In the genomic region with DNA sequence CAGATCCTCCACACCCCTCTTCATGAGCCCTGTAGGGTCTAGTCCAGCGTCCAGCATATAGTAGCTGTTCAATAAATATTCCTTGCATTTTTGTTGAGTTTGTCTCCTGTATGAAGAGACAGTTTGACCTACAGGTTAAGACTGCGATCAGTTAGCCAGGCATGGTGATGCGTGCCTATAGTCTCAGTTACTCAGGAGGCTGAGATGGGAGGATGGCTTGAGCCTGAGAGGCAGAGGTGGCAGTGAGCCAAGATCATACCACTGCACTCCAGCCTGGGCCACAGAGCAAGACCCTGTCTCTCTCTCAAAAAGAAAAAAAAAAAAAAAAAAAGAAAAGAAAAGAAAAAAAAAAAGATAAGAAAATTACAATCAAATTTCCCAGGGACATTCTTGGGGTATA, we compare ENCODE assay signal across 16 cellular contexts. TPM values are rescaled to one million over a fixed set of nuclear protein-coding genes. Genes with fewer than 3 reads are reported as not detected.
A peak's percentile ranks its signal among the peaks of the same experiment; 100 is the strongest.
DNase-seq lines count a peak whose midpoint lies in the region; ATAC-seq, FAIRE-seq and TF ChIP-seq lines count a peak whose summit lies in the region.
"Had no signal": no experiment of that assay in that cellular context is flagged by ENCODE, and none has a peak within 500 bp of the region (broad histone marks: within the 10 kb centered on the region; RNA-seq: fewer than 3 reads in every experiment).

No MANE protein-coding gene starts in this region.

- H3K4me3 ChIP-seq in K562 (peak overlapping the region; percentile 80), upper lobe of right lung (peak overlapping the region; percentile 52), dorsolateral prefrontal cortex (no peak overlapping the region)
- H3K4me3 ChIP-seq: tibial nerve had no signal

- BruUV-seq in K562 (replicated peaks; lab: Mats Ljungman, UMichigan) = no TSS peak

- TF ChIP-seq POLR2A in K562 (conservative IDR thresholded peaks at IDR 0.05) = no peak

- TF ChIP-seq EP300 in K562 (IDR thresholded peaks at IDR 0.05; ENCODE audit: low read length) = no peak

- peak overlapping the region; percentile 85 for H3K4me2 ChIP-seq in K562 (ENCODE audit: insufficient read depth, low read length)

- in situ Hi-C loops in K562 (cut with MboI) = loop anchor here (25.0 kb wide), 1 partner anchor 600 kb away; a partner anchor contains a TSS

- WGBS in K562 (ENCODE audit: insufficient coverage, low coverage, missing lambda C conversion rate) = 7% methylated on average over 3 of the region's 3 CpGs

- H3K27me3 ChIP-seq in K562 (ENCODE audit: control insufficient read depth in 2 of 2, insufficient read depth in 2 of 2, low read length in 2 of 2) = no peaks in the 10 kb centered on the region
- no peaks in the 10 kb centered on the region for H3K27me3 ChIP-seq in upper lobe of right lung
- H3K27me3 ChIP-seq in dorsolateral prefrontal cortex = peaks cover 0 to 4% (median 0%) of the 10 kb centered on the region in 45 donors

- no peak for FAIRE-seq in K562 (lab: Jason Lieb, UNC)
- FAIRE-seq: astrocyte, endothelial cell of umbilical vein, GM12891 had no signal

- POLR2A ChIA-PET in K562 (lab: Yijun Ruan, JAX) = interaction anchor here (0.6 to 3.3 kb wide), 4 partner anchors 13 to 34 kb away, joined by 3 to 34 read pairs (median 10); a partner anchor contains a TSS

- ATAC-seq in stimulated activated naive CD8-positive, alpha-beta T cell treated with anti-CD3 and anti-CD28 coated beads, Interleukin-15, Interleukin-2, amounts not matched to agents 100 U/mL and 50 U/mL, for 24 hours = no peak
- ATAC-seq in K562 = no peak
- no peak for ATAC-seq in upper lobe of right lung
- ATAC-seq: left colon had no signal

- no peaks in the 10 kb centered on the region for H3K9me3 ChIP-seq in K562 (replicated peaks; ENCODE audit: control insufficient read depth, insufficient read depth, low read depth, low read length)
- no peaks in the 10 kb centered on the region for H3K9me3 ChIP-seq in upper lobe of right lung
- H3K9me3 ChIP-seq: tibial nerve had no signal

- H3K9me3 Mint-ChIP-seq in stimulated activated naive CD8-positive, alpha-beta T cell treated with anti-CD3 and anti-CD28 coated beads, Interleukin-15, Interleukin-2, amounts not matched to agents 100 ng/mL and 50 ng/mL, for 24 hours = no peaks in the 10 kb centered on the region
- H3K9me3 Mint-ChIP-seq: activated B cell treated with CpG ODN at 0.5 μM for 24 hours had no signal

- peaks cover 53% of the 10 kb centered on the region for H3K4me1 Mint-ChIP-seq in stimulated activated naive CD8-positive, alpha-beta T cell treated with anti-CD3 and anti-CD28 coated beads, Interleukin-15, Interleukin-2, amounts not matched to agents 100 ng/mL and 50 ng/mL, for 24 hours (ENCODE audit: low read depth)

- intact Hi-C loops in K562 (cut with micrococcal nuclease) = no loop called here
- intact Hi-C loops in upper lobe of right lung (cut with DNase I) = no loop called here
- intact Hi-C loops in dorsolateral prefrontal cortex (cut with DNase I) = no loop called here

- peak overlapping the region; percentile 86 for H3K4me3 Mint-ChIP-seq in stimulated activated naive CD8-positive, alpha-beta T cell treated with anti-CD3 and anti-CD28 coated beads, Interleukin-15, Interleukin-2, amounts not matched to agents 100 ng/mL and 50 ng/mL, for 24 hours
- H3K4me3 Mint-ChIP-seq: activated B cell treated with CpG ODN at 0.5 μM for 24 hours had no signal

- peak overlapping the region; percentile 58 to 85; a peak in 3 of 4 replicates for H3K9ac ChIP-seq in K562 (ENCODE audit: insufficient read depth in 1 of 2, low read depth in 2 of 2, low read length in 2 of 2)

- peak overlapping the region; percentile 23 for H3K27ac Mint-ChIP-seq in stimulated activated naive CD8-positive, alpha-beta T cell treated with anti-CD3 and anti-CD28 coated beads, Interleukin-15, Interleukin-2, amounts not matched to agents 100 ng/mL and 50 ng/mL, for 24 hours
- H3K27ac Mint-ChIP-seq: activated B cell treated with CpG ODN at 0.5 μM for 24 hours had no signal

- H3K27ac ChIP-seq in K562 (ENCODE audit: extremely low read depth, low read depth, low read length) = no peak overlapping the region; the same call in 2 of the 3 replicates
- H3K27ac ChIP-seq in upper lobe of right lung = no peak overlapping the region
- H3K27ac ChIP-seq in dorsolateral prefrontal cortex = no peak overlapping the region
- H3K27ac ChIP-seq: skin epidermis, tibial nerve had no signal

- H4K20me1 ChIP-seq in K562 (replicated peaks; ENCODE audit: control insufficient read depth, insufficient read depth, low read length) = peaks cover 4% of the 10 kb centered on the region

- CTCF ChIA-PET in K562 (lab: Yijun Ruan, JAX; ENCODE audit: low intra/inter-chr PET ratio) = no interaction called here

- no peak overlapping the region for H2AFZ ChIP-seq in K562 (ENCODE audit: low read depth, low read length)

- H3K79me2 ChIP-seq in K562 (ENCODE audit: control insufficient read depth, insufficient read depth, low read length) = peaks cover 44% of the 10 kb centered on the region

- H3K9me1 ChIP-seq in K562 (ENCODE audit: control insufficient read depth, insufficient read depth, low read length) = no peaks in the 10 kb centered on the region

- TF ChIP-seq CTCF in K562 (IDR thresholded peaks at IDR 0.05 in 2 of 3, conservative IDR thresholded peaks at IDR 0.05 in 1 of 3; ENCODE audit: insufficient read depth in 2 of 3, low read depth in 1 of 3, low read length in 3 of 3) (no peak), upper lobe of right lung (IDR thresholded peaks at IDR 0.05) (no peak), dorsolateral prefrontal cortex (IDR thresholded peaks at IDR 0.05 in 54 of 56, conservative IDR thresholded peaks at IDR 0.05 in 2 of 56; ENCODE audit: low read depth in 1 of 56, partially characterized antibody in 56 of 56) (no peak)

- DNase-seq in stimulated activated naive CD8-positive, alpha-beta T cell treated with anti-CD3 and anti-CD28 coated beads, Interleukin-15, Interleukin-2, amounts not matched to agents 100 U/mL and 50 U/mL, for 24 hours = no peak
- DNase-seq in K562 (ENCODE audit: extremely low read depth in 1 of 4, low spot score in 3 of 4) (no peak), upper lobe of right lung (no peak), NCI-H446 (lab: John Stamatoyannopoulos, UW) (no peak), dorsolateral prefrontal cortex (no peak)
- DNase-seq: activated B cell treated with CpG ODN at 0.5 μM for 24 hours, foreskin melanocyte, left colon, NCI-H1694 treated with DMSO at 0.1 percent for 48 hours, NCI-H226 had no signal

- peaks cover 29 to 37% of the 10 kb centered on the region in 2 experiments for H3K4me1 ChIP-seq in K562 (replicated peaks in 1 of 2; ENCODE audit: control insufficient read depth in 2 of 2, insufficient read depth in 2 of 2, low read length in 2 of 2)
- H3K4me1 ChIP-seq in upper lobe of right lung = peaks cover 20% of the 10 kb centered on the region

- no peak for TF ChIP-seq RAD21 in K562 (CRISPR knock-in tag; conservative IDR thresholded peaks at IDR 0.05 in 1 of 2, IDR thresholded peaks at IDR 0.05 in 1 of 2)

- H3K36me3 ChIP-seq in K562 (ENCODE audit: control insufficient read depth, insufficient read depth, low read length) = peaks cover 10% of the 10 kb centered on the region; the same call in 2 of the 3 replicates
- H3K36me3 ChIP-seq in upper lobe of right lung = no peaks in the 10 kb centered on the region
- H3K36me3 ChIP-seq: tibial nerve had no signal

- no peaks in the 10 kb centered on the region for H3K27me3 Mint-ChIP-seq in stimulated activated naive CD8-positive, alpha-beta T cell treated with anti-CD3 and anti-CD28 coated beads, Interleukin-15, Interleukin-2, amounts not matched to agents 100 ng/mL and 50 ng/mL, for 24 hours
- H3K27me3 Mint-ChIP-seq: activated B cell treated with CpG ODN at 0.5 μM for 24 hours had no signal

- H3K36me3 Mint-ChIP-seq in stimulated activated naive CD8-positive, alpha-beta T cell treated with anti-CD3 and anti-CD28 coated beads, Interleukin-15, Interleukin-2, amounts not matched to agents 100 ng/mL and 50 ng/mL, for 24 hours (ENCODE audit: low read depth) = peaks cover 15% of the 10 kb centered on the region

RNA-seq across cellular contexts. Expression of a gene that starts 5.1 kb away (rescaled TPM):
- total RNA-seq in K562 (2011; cell fraction: chromatin; rRNA removed; ENCODE audit: low replicate concordance) = 16.7 and 39.3 TPM in 2 replicates
- 30.3 and 31.5 TPM in 2 replicates for total RNA-seq in K562 (2011; cell fraction: nucleolus; rRNA removed)
- 14.4 and 24.2 TPM in 2 replicates for total RNA-seq in K562 (2011; cell fraction: nucleoplasm; rRNA removed)
- total RNA-seq in K562 (2014; rRNA removed) (35.9 and 37.0 TPM in 2 replicates), K562 (2014; rRNA removed; fragmentation: Illumina TruSeq; extraction: Trizol) (13.5 and 17.8 TPM in 2 replicates), K562 (2015; rRNA removed; fragmentation: Illumina TruSeq; extraction: Trizol) (19.9 and 21.0 TPM in 2 replicates), K562 (2021) (36.0 and 40.1 TPM in 2 replicates), upper lobe of right lung (44.8 TPM), dorsolateral prefrontal cortex (100 to 1,000 TPM in 6 of 120 experiments, 10 to 100 TPM in 114; 53.3 to 107 (median 81.5) TPM)
- polyA plus RNA-seq in K562 (2011; rRNA removed) (27.4 and 34.9 TPM in 2 replicates), K562 (2014; fragmentation: Illumina TruSeq; extraction: Trizol) (44.5 and 48.9 TPM in 2 replicates), K562 (2014; fragmentation: Nextera tagmentation; extraction: Ambion mirVana) (10 to 100 TPM in 1 of 2 experiments, 1 to 10 TPM in 1; 8.5 to 17.0 TPM), K562 (2014; rRNA removed) (45.6 and 48.3 TPM in 2 replicates)
- polyA plus RNA-seq in K562 (2011; cell fraction: cytosol; rRNA removed) = 53.4 and 65.7 TPM in 2 replicates
- 66.8 and 81.1 TPM in 2 replicates for polyA plus RNA-seq in K562 (2011; cell fraction: nucleus; rRNA removed)
- 33.8 and 48.3 TPM in 2 replicates for polyA plus RNA-seq in K562 (2012)
- 9.5 TPM in 2 replicates for polyA minus RNA-seq in K562 (2011; rRNA and poly(A)+ RNA removed)
- polyA minus RNA-seq in K562 (2011; cell fraction: cytosol; rRNA and poly(A)+ RNA removed) = 22.7 and 24.0 TPM in 2 replicates
- polyA minus RNA-seq in K562 (2011; cell fraction: nucleus; rRNA and poly(A)+ RNA removed) = 7.7 and 8.6 TPM in 2 replicates

RNA-seq across cellular contexts. Expression of a gene that starts 13.8 kb away (rescaled TPM):
- 0.48 and 0.93 TPM in 2 replicates for total RNA-seq in K562 (2011; cell fraction: chromatin; rRNA removed; ENCODE audit: low replicate concordance)
- total RNA-seq in K562 (2011; cell fraction: nucleolus; rRNA removed) = 1.0 and 1.3 TPM in 2 replicates
- 1.6 and 1.9 TPM in 2 replicates for total RNA-seq in K562 (2011; cell fraction: nucleoplasm; rRNA removed)
- total RNA-seq in K562 (2014; rRNA removed) (0.41 and 0.90 TPM in 2 replicates), K562 (2014; rRNA removed; fragmentation: Illumina TruSeq; extraction: Trizol) (not detected in 2 replicates), K562 (2015; rRNA removed; fragmentation: Illumina TruSeq; extraction: Trizol) (0.26 and 0.29 TPM in 2 replicates), K562 (2021) (0.38 and 0.49 TPM in 2 replicates), upper lobe of right lung (3.1 TPM), dorsolateral prefrontal cortex (1 to 10 TPM in 4 of 120 experiments, under 1 TPM in 54, not detected in 62; 0.26 to 1.3 (median 0.45) TPM)
- polyA plus RNA-seq in K562 (2011; rRNA removed) (0.08 and 0.24 TPM in 2 replicates), K562 (2014; fragmentation: Illumina TruSeq; extraction: Trizol) (0.18 and 0.30 TPM in 2 replicates), K562 (2014; fragmentation: Nextera tagmentation; extraction: Ambion mirVana) (under 1 TPM; 0.03 to 0.14 TPM), K562 (2014; rRNA removed) (0.16 and 0.35 TPM in 2 replicates)
- polyA plus RNA-seq in K562 (2011; cell fraction: cytosol; rRNA removed) = 0.40 and 0.70 TPM in 2 replicates
- polyA plus RNA-seq in K562 (2011; cell fraction: nucleus; rRNA removed) = 0.63 and 0.87 TPM in 2 replicates
- 1.9 and 2.0 TPM in 2 replicates for polyA plus RNA-seq in K562 (2012)
- 0.21 and 0.30 TPM in 2 replicates for polyA minus RNA-seq in K562 (2011; rRNA and poly(A)+ RNA removed)
- not detected in 2 replicates for polyA minus RNA-seq in K562 (2011; cell fraction: cytosol; rRNA and poly(A)+ RNA removed)
- 1.2 and 1.5 TPM in 2 replicates for polyA minus RNA-seq in K562 (2011; cell fraction: nucleus; rRNA and poly(A)+ RNA removed)
- total RNA-seq: endothelial cell of umbilical vein had no signal

RNA-seq across cellular contexts. Expression of a gene that starts 16.9 kb away (rescaled TPM):
- total RNA-seq in K562 (2011; cell fraction: chromatin; rRNA removed; ENCODE audit: low replicate concordance) = 2.1 and 10.9 TPM in 2 replicates
- total RNA-seq in K562 (2011; cell fraction: nucleolus; rRNA removed) = 16.8 and 21.0 TPM in 2 replicates
- total RNA-seq in K562 (2011; cell fraction: nucleoplasm; rRNA removed) = 6.7 and 7.4 TPM in 2 replicates
- total RNA-seq in K562 (2014; rRNA removed) (25.8 and 27.4 TPM in 2 replicates), K562 (2014; rRNA removed; fragmentation: Illumina TruSeq; extraction: Trizol) (0.80 and 1.2 TPM in 2 replicates), K562 (2015; rRNA removed; fragmentation: Illumina TruSeq; extraction: Trizol) (4.1 and 4.5 TPM in 2 replicates), K562 (2021) (19.5 and 25.4 TPM in 2 replicates), upper lobe of right lung (16.0 TPM), dorsolateral prefrontal cortex (10 to 100 TPM; 13.9 to 50.1 (median 32.5) TPM)
- polyA plus RNA-seq in K562 (2011; rRNA removed) (3.5 and 5.6 TPM in 2 replicates), K562 (2014; fragmentation: Illumina TruSeq; extraction: Trizol) (1.4 and 3.1 TPM in 2 replicates), K562 (2014; fragmentation: Nextera tagmentation; extraction: Ambion mirVana) (under 1 TPM; 0.08 to 0.31 TPM), K562 (2014; rRNA removed) (24.0 and 25.9 TPM in 2 replicates)
- polyA plus RNA-seq in K562 (2011; cell fraction: cytosol; rRNA removed) = 10.9 and 32.1 TPM in 2 replicates
- 29.9 and 52.2 TPM in 2 replicates for polyA plus RNA-seq in K562 (2011; cell fraction: nucleus; rRNA removed)
- 9.6 and 16.4 TPM in 2 replicates for polyA plus RNA-seq in K562 (2012)
- 0.49 and 0.72 TPM in 2 replicates for polyA minus RNA-seq in K562 (2011; rRNA and poly(A)+ RNA removed)
- 2.8 and 7.2 TPM in 2 replicates for polyA minus RNA-seq in K562 (2011; cell fraction: cytosol; rRNA and poly(A)+ RNA removed)
- 5.5 and 7.0 TPM in 2 replicates for polyA minus RNA-seq in K562 (2011; cell fraction: nucleus; rRNA and poly(A)+ RNA removed)

RNA-seq across cellular contexts. Expression of a gene that starts 18.9 kb away (rescaled TPM):
- total RNA-seq in K562 (2011; cell fraction: chromatin; rRNA removed; ENCODE audit: low replicate concordance) = 2.6 and 10.1 TPM in 2 replicates
- 6.1 and 10.2 TPM in 2 replicates for total RNA-seq in K562 (2011; cell fraction: nucleolus; rRNA removed)
- 3.3 and 4.3 TPM in 2 replicates for total RNA-seq in K562 (2011; cell fraction: nucleoplasm; rRNA removed)
- total RNA-seq in K562 (2014; rRNA removed) = 0.54 and 1.1 TPM in 2 replicates
- total RNA-seq in K562 (2014; rRNA removed; fragmentation: Illumina TruSeq; extraction: Trizol) = 0.10 and 0.11 TPM in 2 replicates
- 0.54 and 0.60 TPM in 2 replicates for total RNA-seq in K562 (2015; rRNA removed; fragmentation: Illumina TruSeq; extraction: Trizol)
- total RNA-seq in K562 (2021) = 1.5 and 1.7 TPM in 2 replicates
- 0.89 and 1.6 TPM in 2 replicates for polyA plus RNA-seq in K562 (2011; rRNA removed)
- 1.2 and 3.0 TPM in 2 replicates for polyA plus RNA-seq in K562 (2011; cell fraction: cytosol; rRNA removed)
- polyA plus RNA-seq in K562 (2011; cell fraction: nucleus; rRNA removed) = 7.0 and 9.6 TPM in 2 replicates
- 3.4 TPM in 2 replicates for polyA plus RNA-seq in K562 (2012)
- 0.40 and 0.64 TPM in 2 replicates for polyA plus RNA-seq in K562 (2014; fragmentation: Illumina TruSeq; extraction: Trizol)
- not detected for polyA plus RNA-seq in K562 (2014; fragmentation: Nextera tagmentation; extraction: Ambion mirVana)
- polyA plus RNA-seq in K562 (2014; rRNA removed) = 0.89 and 1.5 TPM in 2 replicates
- polyA minus RNA-seq in K562 (2011; rRNA and poly(A)+ RNA removed) = 0.06 and 0.49 TPM in 2 replicates
- polyA minus RNA-seq in K562 (2011; cell fraction: cytosol; rRNA and poly(A)+ RNA removed) = 0.76 and 1.8 TPM in 2 replicates
- 2.7 and 3.5 TPM in 2 replicates for polyA minus RNA-seq in K562 (2011; cell fraction: nucleus; rRNA and poly(A)+ RNA removed)
- 3.5 TPM for total RNA-seq in upper lobe of right lung
- total RNA-seq in dorsolateral prefrontal cortex = 100 to 1,000 TPM in 119 of 120 experiments, 10 to 100 TPM in 1; 92.5 to 483 (median 306) TPM

RNA-seq across cellular contexts. Expression of a gene that starts 42.0 kb away (rescaled TPM):
- 20.7 and 56.0 TPM in 2 replicates for total RNA-seq in K562 (2011; cell fraction: chromatin; rRNA removed; ENCODE audit: low replicate concordance)
- 26.2 and 30.9 TPM in 2 replicates for total RNA-seq in K562 (2011; cell fraction: nucleolus; rRNA removed)
- total RNA-seq in K562 (2011; cell fraction: nucleoplasm; rRNA removed) = 16.3 and 26.1 TPM in 2 replicates
- total RNA-seq in K562 (2014; rRNA removed) (14.7 and 19.3 TPM in 2 replicates), K562 (2014; rRNA removed; fragmentation: Illumina TruSeq; extraction: Trizol) (5.7 and 6.0 TPM in 2 replicates), K562 (2015; rRNA removed; fragmentation: Illumina TruSeq; extraction: Trizol) (4.2 and 5.3 TPM in 2 replicates), K562 (2021) (20.3 and 20.6 TPM in 2 replicates), upper lobe of right lung (36.8 TPM), dorsolateral prefrontal cortex (10 to 100 TPM in 45 of 120 experiments, 1 to 10 TPM in 75; 3.3 to 26.3 (median 8.5) TPM)
- polyA plus RNA-seq in K562 (2011; rRNA removed) (7.9 and 9.7 TPM in 2 replicates), K562 (2014; fragmentation: Illumina TruSeq; extraction: Trizol) (9.4 and 11.4 TPM in 2 replicates), K562 (2014; fragmentation: Nextera tagmentation; extraction: Ambion mirVana) (under 1 TPM; 0.07 to 0.11 TPM), K562 (2014; rRNA removed) (12.2 and 15.3 TPM in 2 replicates)
- 5.8 and 10.1 TPM in 2 replicates for polyA plus RNA-seq in K562 (2011; cell fraction: cytosol; rRNA removed)
- 29.8 and 52.6 TPM in 2 replicates for polyA plus RNA-seq in K562 (2011; cell fraction: nucleus; rRNA removed)
- 13.9 and 31.5 TPM in 2 replicates for polyA plus RNA-seq in K562 (2012)
- 4.3 and 4.6 TPM in 2 replicates for polyA minus RNA-seq in K562 (2011; rRNA and poly(A)+ RNA removed)
- polyA minus RNA-seq in K562 (2011; cell fraction: cytosol; rRNA and poly(A)+ RNA removed) = 6.4 and 11.0 TPM in 2 replicates
- polyA minus RNA-seq in K562 (2011; cell fraction: nucleus; rRNA and poly(A)+ RNA removed) = 8.2 and 8.8 TPM in 2 replicates

Comparison
In these comparisons a context has a peak if more than half of its experiments do, and no peak if none do; other contexts are left out.
1. H3K4me3 ChIP-seq: peak in K562 (single experiment) and upper lobe of right lung (single experiment); none in dorsolateral prefrontal cortex (0 of 59).